In the genomic region with DNA sequence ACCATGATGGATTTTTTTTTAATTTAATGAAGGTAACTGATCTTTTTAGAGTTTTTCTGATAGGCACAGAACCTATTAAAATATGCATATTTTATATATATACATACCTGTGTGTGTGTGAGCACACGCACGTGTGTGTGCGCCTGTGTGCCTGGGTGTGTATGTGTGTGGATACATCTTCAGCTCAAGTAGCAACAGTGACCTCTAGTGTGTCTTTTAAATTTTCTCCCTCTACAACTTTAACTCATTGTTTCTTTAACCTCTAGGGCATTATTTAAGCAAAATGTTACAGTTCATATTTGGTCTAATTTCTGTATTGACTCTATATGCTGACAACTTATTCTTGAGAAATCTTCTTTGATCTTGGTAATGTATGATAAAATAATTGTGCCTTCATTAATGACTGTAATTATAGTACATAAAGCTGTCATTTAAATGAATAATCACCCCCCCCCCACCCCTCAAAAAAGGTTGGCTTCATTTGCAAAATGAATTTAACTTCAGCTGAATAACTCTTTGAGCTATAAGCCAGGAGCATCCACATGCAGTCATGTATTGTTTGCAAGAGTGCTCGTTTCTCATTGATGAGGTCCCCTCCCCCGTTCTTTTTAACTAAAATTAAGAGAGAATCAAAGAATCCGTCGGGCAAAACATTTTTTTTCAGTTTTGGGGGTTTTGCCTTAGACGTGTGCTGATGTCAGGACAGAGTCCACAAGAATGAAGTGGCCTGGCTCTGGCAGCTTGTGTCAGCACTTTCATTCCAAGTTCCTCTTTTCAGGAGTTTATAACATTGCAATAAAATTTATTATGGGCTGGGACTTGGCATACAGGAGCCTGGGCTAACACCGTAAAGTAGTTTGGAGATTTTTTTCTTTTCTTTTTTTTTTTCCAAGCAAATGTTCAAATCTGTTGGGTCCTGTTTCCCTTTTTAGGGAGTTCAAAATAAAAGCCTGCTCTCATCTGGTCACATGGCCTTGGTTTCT, we compare ENCODE assay signal across 8 cellular contexts.
DNase-seq lines count a peak whose midpoint lies in the region; ATAC-seq, FAIRE-seq and TF ChIP-seq lines count a peak whose summit lies in the region.

No MANE protein-coding gene starts in this region.

- in situ Hi-C loops in astrocyte of the cerebellum (cut with HindIII; ENCODE audit: low sequenced_read_pairs) = no loop called here

- DNase-seq in GM12864 (ENCODE audit: low read depth) = peak; percentile 4
- peak; percentile 44 to 97 (median 82) for DNase-seq in NCI-H1417 (lab: John Stamatoyannopoulos, UW)
- DNase-seq in astrocyte of the cerebellum (ENCODE audit: low read depth) = peak; percentile 16
- DNase-seq in keratinocyte (ENCODE audit: low read depth, low spot score) = no peak
- DNase-seq in activated gamma-delta T cell (lab: John Stamatoyannopoulos, UW) = no peak

- no peak for FAIRE-seq in keratinocyte (lab: Jason Lieb, UNC)

- H3K4me1 ChIP-seq in keratinocyte (ENCODE audit: control insufficient read depth, extremely low read depth, insufficient read depth, low read length) = no peaks in the 10 kb centered on the region

- H3K9ac ChIP-seq in keratinocyte (ENCODE audit: control insufficient read depth, extremely low read depth, insufficient read depth, low read length) = no peak overlapping the region

- H3K79me2 ChIP-seq in keratinocyte (ENCODE audit: control insufficient read depth, insufficient read depth, low read length) = no peaks in the 10 kb centered on the region

- H3K4me2 ChIP-seq in keratinocyte (ENCODE audit: control insufficient read depth, extremely low read depth, insufficient read depth, low read depth, low read length) = no peak overlapping the region

- no peaks in the 10 kb centered on the region for H3K36me3 ChIP-seq in keratinocyte (ENCODE audit: control insufficient read depth in 2 of 2, extremely low read depth in 1 of 2, insufficient read depth in 2 of 2, low read length in 2 of 2)

- no peak overlapping the region for H3K27ac ChIP-seq in keratinocyte (ENCODE audit: control insufficient read depth, insufficient read depth, low read length)

- H3K9me3 ChIP-seq in keratinocyte (ENCODE audit: control insufficient read depth, low read depth, low read length) = no peaks in the 10 kb centered on the region

- no peaks in the 10 kb centered on the region for H3K9me1 ChIP-seq in keratinocyte (ENCODE audit: control insufficient read depth, extremely low read depth, insufficient read depth, low read length)

- H3K4me3 ChIP-seq in GM12864 (ENCODE audit: low read depth, low read length) (no peak overlapping the region), astrocyte of the cerebellum (ENCODE audit: low read depth, low read length) (no peak overlapping the region), keratinocyte (ENCODE audit: control insufficient read depth in 2 of 3, extremely low read depth in 1 of 3, insufficient read depth in 2 of 3, low read depth in 1 of 3, low read length in 3 of 3) (no peak overlapping the region)

- dilution Hi-C loops in keratinocyte (cut with MboI; ENCODE audit: extremely low pct_ligation_motif_present, low sequenced_read_pairs) = no loop called here

- ATAC-seq in GM21447 (IDR thresholded peaks at IDR 0.05; ENCODE audit: unreplicated experiment) = no peak
- ATAC-seq in HG03108 (IDR thresholded peaks at IDR 0.05; ENCODE audit: unreplicated experiment) = no peak
- ATAC-seq in HG02588 (IDR thresholded peaks at IDR 0.05; ENCODE audit: unreplicated experiment) = no peak

- no peak overlapping the region for H2AFZ ChIP-seq in keratinocyte (ENCODE audit: control insufficient read depth, low read length)

- no peaks in the 10 kb centered on the region for H3K27me3 ChIP-seq in keratinocyte (ENCODE audit: control insufficient read depth, extremely low read depth, insufficient read depth, low read length)

- H4K20me1 ChIP-seq in keratinocyte (ENCODE audit: control insufficient read depth, extremely low read depth, insufficient read depth, low read length) = no peaks in the 10 kb centered on the region

- TF ChIP-seq CTCF in GM12864 (IDR thresholded peaks at IDR 0.05; ENCODE audit: low read depth, low read length, missing control alignments) (peak; percentile 33), astrocyte of the cerebellum (IDR thresholded peaks at IDR 0.05; ENCODE audit: low read depth, low read length, missing control alignments) (peak; percentile 58), keratinocyte (optimal IDR thresholded peaks at IDR 0.05 in 1 of 3, IDR thresholded peaks at IDR 0.05 in 1 of 3, conservative IDR thresholded peaks at IDR 0.05 in 1 of 3; ENCODE audit: extremely low read depth in 1 of 3, insufficient read depth in 2 of 3, low read length in 3 of 3) (peak; percentile 53 to 73 (median 59))

Comparison
In these comparisons a context has a peak if more than half of its experiments do, and no peak if none do; other contexts are left out.
1. DNase-seq: peak in GM12864 (single experiment), NCI-H1417 (3 of 3) and astrocyte of the cerebellum (single experiment); none in keratinocyte (single experiment) and activated gamma-delta T cell (single experiment).
2. Peak in every context shown above with its lines, with median percentiles within 50 percentile points of each other: CTCF ChIP-seq.